1 cellular context compared by ENCODE assay signal in genomic region chr12:120536064-120536791, GRCh38.
TF ChIP-seq lines count a peak whose summit lies in the region.

No MANE protein-coding gene starts in this region.

TF ChIP-seq in H1, 55 proteins besides CTCF, POLR2A, EP300 and RAD21:
- TF ChIP-seq GTF2F1 (IDR thresholded peaks at IDR 0.05; ENCODE audit: borderline replicate concordance, low read depth, low read length): no peak
- TF ChIP-seq GABPA (IDR thresholded peaks at IDR 0.05; ENCODE audit: borderline replicate concordance, insufficient read depth, low read length): no peak
- TF ChIP-seq KDM4A (IDR thresholded peaks at IDR 0.05; ENCODE audit: low read depth, low read length, severe bottlenecking): no peak
- no peak for TF ChIP-seq SUZ12 (IDR thresholded peaks at IDR 0.05; ENCODE audit: low read length)
- no peak for TF ChIP-seq TBP (IDR thresholded peaks at IDR 0.05; ENCODE audit: low read depth, low read length)
- no peak for TF ChIP-seq TEAD4 (IDR thresholded peaks at IDR 0.05; ENCODE audit: low read depth, low read length)
- no peak for TF ChIP-seq EZH2 (IDR thresholded peaks at IDR 0.05; ENCODE audit: low read depth, low read length, severe bottlenecking)
- no peak for TF ChIP-seq TAF1 (IDR thresholded peaks at IDR 0.05; ENCODE audit: low read depth, low read length)
- no peak for TF ChIP-seq CBX5 (IDR thresholded peaks at IDR 0.05; ENCODE audit: low read depth, low read length)
- no peak for TF ChIP-seq SP4 (IDR thresholded peaks at IDR 0.05; ENCODE audit: low read length)
- TF ChIP-seq TCF12 (IDR thresholded peaks at IDR 0.05; ENCODE audit: low read depth, low read length): no peak
- TF ChIP-seq CTBP2 (IDR thresholded peaks at IDR 0.05; ENCODE audit: borderline replicate concordance, insufficient read depth, insufficient read length, low read length): no peak
- no peak for TF ChIP-seq BRCA1 (IDR thresholded peaks at IDR 0.05; ENCODE audit: low read depth, low read length)
- no peak for TF ChIP-seq JUND (IDR thresholded peaks at IDR 0.05; ENCODE audit: low read length)
- no peak for TF ChIP-seq CHD7 (IDR thresholded peaks at IDR 0.05; ENCODE audit: insufficient replicate concordance, low read length)
- TF ChIP-seq SRF (IDR thresholded peaks at IDR 0.05; ENCODE audit: low read depth, low read length): no peak
- no peak for TF ChIP-seq CREB1 (IDR thresholded peaks at IDR 0.05)
- no peak for TF ChIP-seq E2F6 (IDR thresholded peaks at IDR 0.05)
- TF ChIP-seq ATF3 (IDR thresholded peaks at IDR 0.05; ENCODE audit: insufficient read depth, low read depth, low read length): no peak
- no peak for TF ChIP-seq CHD2 (IDR thresholded peaks at IDR 0.05; ENCODE audit: low read length)
